8 cellular contexts compared by ENCODE assay signal in the genomic region with DNA sequence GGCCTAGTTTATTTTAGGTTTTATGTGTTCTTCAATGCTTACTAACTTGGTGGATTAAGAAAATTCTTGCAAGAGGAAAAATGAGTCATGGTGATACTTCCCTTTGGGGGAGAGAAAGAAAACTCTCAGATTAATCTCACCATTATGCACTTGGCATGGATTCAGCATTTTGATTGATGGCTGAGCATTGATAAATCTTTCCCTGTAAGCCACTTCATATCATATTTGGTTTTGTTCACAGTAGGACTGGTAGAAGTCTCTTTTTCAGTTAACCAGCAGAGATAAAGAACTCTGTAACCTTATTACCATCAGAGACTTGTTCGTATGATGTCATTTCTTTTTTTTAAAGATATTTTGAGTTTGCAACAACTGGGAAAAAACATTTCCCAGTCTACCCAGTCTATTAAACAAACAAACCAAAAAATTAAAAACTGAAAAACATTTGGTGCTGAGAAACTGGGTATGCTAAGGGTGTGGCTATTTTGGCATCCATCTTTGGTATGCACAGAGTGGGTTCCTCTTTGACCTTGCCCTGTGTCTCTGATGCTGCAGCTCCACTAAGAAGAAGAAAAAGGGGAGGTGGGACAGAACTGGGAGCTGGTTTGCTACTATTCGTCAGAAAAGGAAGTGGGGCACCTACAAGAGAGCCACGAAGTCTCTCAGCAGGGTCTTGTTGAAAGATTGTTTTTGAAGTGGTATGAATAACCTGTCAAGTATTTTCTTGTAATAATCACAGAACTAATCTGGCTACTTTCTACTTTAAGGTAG. TPM values are rescaled to one million over a fixed set of nuclear protein-coding genes. Genes with fewer than 3 reads are reported as not detected.
DNase-seq lines count a peak whose midpoint lies in the region; ATAC-seq and TF ChIP-seq lines count a peak whose summit lies in the region.

No MANE protein-coding gene starts in this region.

- peaks cover 20% of the 10 kb centered on the region for H3K36me3 Mint-ChIP-seq in activated T-cell treated with anti-CD3 and anti-CD28 coated beads, Interleukin-2, amount 50 U/mL, for 4 hours (ENCODE audit: insufficient read depth)
- H3K36me3 Mint-ChIP-seq in activated T-helper 1 cell treated with anti-CD3 and anti-CD28 coated beads, Interleukin-12 subunit alpha, Interleukin-12 subunit beta, Interleukin-2, Interleukin-4 antibody, amounts not matched to agents 30 ng/mL and 10 ng/mL and 1 ng/mL, durations not matched to agents 14 hours and 24 hours and 36 hours (ENCODE audit: low read depth), result peaks cover 14% of the 10 kb centered on the region

- no peak overlapping the region for H3K4me3 ChIP-seq in right atrium auricular region
- no peak overlapping the region for H3K4me3 ChIP-seq in upper lobe of right lung
- H3K4me3 ChIP-seq in mucosa of descending colon, result no peak overlapping the region

- no peaks in the 10 kb centered on the region for H3K27me3 Mint-ChIP-seq in activated T-cell treated with anti-CD3 and anti-CD28 coated beads, Interleukin-2, amount 50 U/mL, for 4 hours (ENCODE audit: low read depth)
- no peaks in the 10 kb centered on the region for H3K27me3 Mint-ChIP-seq in activated T-helper 1 cell treated with anti-CD3 and anti-CD28 coated beads, Interleukin-12 subunit alpha, Interleukin-12 subunit beta, Interleukin-2, Interleukin-4 antibody, amounts not matched to agents 30 ng/mL and 10 ng/mL and 1 ng/mL, durations not matched to agents 14 hours and 24 hours and 36 hours (ENCODE audit: insufficient read depth)

- peak; percentile 36 to 42 for ATAC-seq in activated T-cell treated with anti-CD3 and anti-CD28 coated beads, Interleukin-2, amount 50 U/mL, for 4 hours
- ATAC-seq in upper lobe of right lung (peak; percentile 49), HG02642 (IDR thresholded peaks at IDR 0.05; ENCODE audit: poor library complexity, unreplicated experiment) (no peak), mucosa of descending colon (no peak)

- H3K4me3 Mint-ChIP-seq in activated T-cell treated with anti-CD3 and anti-CD28 coated beads, Interleukin-2, amount 50 U/mL, for 4 hours, result no peak overlapping the region
- H3K4me3 Mint-ChIP-seq in activated T-helper 1 cell treated with anti-CD3 and anti-CD28 coated beads, Interleukin-12 subunit alpha, Interleukin-12 subunit beta, Interleukin-2, Interleukin-4 antibody, amounts not matched to agents 30 ng/mL and 10 ng/mL and 1 ng/mL, durations not matched to agents 14 hours and 24 hours and 36 hours, result no peak overlapping the region

- H3K27ac Mint-ChIP-seq in activated T-helper 1 cell treated with anti-CD3 and anti-CD28 coated beads, Interleukin-12 subunit alpha, Interleukin-12 subunit beta, Interleukin-2, Interleukin-4 antibody, amounts not matched to agents 30 ng/mL and 10 ng/mL and 1 ng/mL, durations not matched to agents 14 hours and 24 hours and 36 hours, result peak overlapping the region; percentile 45

- H3K4me1 Mint-ChIP-seq in activated T-cell treated with anti-CD3 and anti-CD28 coated beads, Interleukin-2, amount 50 U/mL, for 4 hours (ENCODE audit: low read depth), result peaks cover 74% of the 10 kb centered on the region
- peaks cover 53% of the 10 kb centered on the region for H3K4me1 Mint-ChIP-seq in activated T-helper 1 cell treated with anti-CD3 and anti-CD28 coated beads, Interleukin-12 subunit alpha, Interleukin-12 subunit beta, Interleukin-2, Interleukin-4 antibody, amounts not matched to agents 30 ng/mL and 10 ng/mL and 1 ng/mL, durations not matched to agents 14 hours and 24 hours and 36 hours (ENCODE audit: low read depth)

- H3K27ac ChIP-seq in right atrium auricular region (peak overlapping the region; percentile 57 to 59), upper lobe of right lung (peak overlapping the region; percentile 69)

- intact Hi-C loops in activated T-helper 1 cell treated with anti-CD3 and anti-CD28 coated beads, Interleukin-12 subunit alpha, Interleukin-12 subunit beta, Interleukin-2, Interleukin-4 antibody, amounts not matched to agents 30 ng/mL and 10 ng/mL and 1 ng/mL, durations not matched to agents 14 hours and 24 hours and 36 hours (cut with micrococcal nuclease), result no loop called here
- intact Hi-C loops in upper lobe of right lung (cut with DNase I), result no loop called here
- intact Hi-C loops in mucosa of descending colon (cut with DNase I, micrococcal nuclease), result no loop called here

- H3K9me3 Mint-ChIP-seq in activated T-cell treated with anti-CD3 and anti-CD28 coated beads, Interleukin-2, amount 50 U/mL, for 4 hours, result no peaks in the 10 kb centered on the region
- no peaks in the 10 kb centered on the region for H3K9me3 Mint-ChIP-seq in activated T-helper 1 cell treated with anti-CD3 and anti-CD28 coated beads, Interleukin-12 subunit alpha, Interleukin-12 subunit beta, Interleukin-2, Interleukin-4 antibody, amounts not matched to agents 30 ng/mL and 10 ng/mL and 1 ng/mL, durations not matched to agents 14 hours and 24 hours and 36 hours

- H3K36me3 ChIP-seq in right atrium auricular region (no peaks in the 10 kb centered on the region), upper lobe of right lung (no peaks in the 10 kb centered on the region), mucosa of descending colon (ENCODE audit: low read depth) (no peaks in the 10 kb centered on the region)

- no peaks in the 10 kb centered on the region for H3K27me3 ChIP-seq in right atrium auricular region
- no peaks in the 10 kb centered on the region for H3K27me3 ChIP-seq in upper lobe of right lung

- TF ChIP-seq CTCF in right atrium auricular region (IDR thresholded peaks at IDR 0.05), result no peak
- TF ChIP-seq CTCF in upper lobe of right lung (IDR thresholded peaks at IDR 0.05), result no peak
- TF ChIP-seq CTCF in mucosa of descending colon (IDR thresholded peaks at IDR 0.05), result no peak

- H3K4me1 ChIP-seq in right atrium auricular region (peaks cover 0 to 81% of the 10 kb centered on the region in 2 donors), upper lobe of right lung (peaks cover 90% of the 10 kb centered on the region), mucosa of descending colon (ENCODE audit: low read depth) (peaks cover 23% of the 10 kb centered on the region)

- no peaks in the 10 kb centered on the region for H3K9me3 ChIP-seq in right atrium auricular region
- H3K9me3 ChIP-seq in upper lobe of right lung, result no peaks in the 10 kb centered on the region
- H3K9me3 ChIP-seq in mucosa of descending colon, result no peaks in the 10 kb centered on the region

- no peak for DNase-seq in activated T-cell treated with anti-CD3 and anti-CD28 coated beads, Interleukin-2, amount 50 U/mL, for 4 hours
- DNase-seq in activated T-cell treated with anti-CD3 and anti-CD28 coated beads, Interleukin-2, amount 50 U/mL, for 48 hours, result no peak
- DNase-seq in activated T-helper 1 cell treated with anti-CD3 and anti-CD28 coated beads, Interleukin-12 subunit alpha, Interleukin-12 subunit beta, Interleukin-2, Interleukin-4 antibody, amounts not matched to agents 30 ng/mL and 10 ng/mL and 1 ng/mL, durations not matched to agents 14 hours and 24 hours and 36 hours (ENCODE audit: low spot score), result no peak
- DNase-seq in right atrium auricular region (ENCODE audit: low spot score) (no peak), upper lobe of right lung (no peak), NCI-H2227 (lab: John Stamatoyannopoulos, UW; ENCODE audit: unreplicated experiment) (no peak), mucosa of descending colon (no peak)

RNA-seq across cellular contexts. Expression of a gene that starts 17.2 kb away (rescaled TPM):
- 10 to 100 TPM; 43.2 to 47.4 (median 46.3) TPM for total RNA-seq in activated T-cell treated with anti-CD3 and anti-CD28 coated beads, Interleukin-2, amount 50 U/mL, for 4 hours
- total RNA-seq in activated T-helper 1 cell treated with anti-CD3 and anti-CD28 coated beads, Interleukin-12 subunit alpha, Interleukin-12 subunit beta, Interleukin-2, Interleukin-4 antibody, amounts not matched to agents 30 ng/mL and 10 ng/mL and 1 ng/mL, durations not matched to agents 14 hours and 24 hours and 36 hours, result 59.2 and 60.2 TPM in 2 replicates
- total RNA-seq in right atrium auricular region (10 to 100 TPM; 18.7 to 19.7 TPM), upper lobe of right lung (78.4 TPM), mucosa of descending colon (10 to 100 TPM; 43.8 to 65.2 (median 63.7) TPM)

Comparison
In these comparisons a context has a peak if more than half of its experiments do, and no peak if none do; other contexts are left out.
1. ATAC-seq: peak in activated T-cell treated with anti-CD3 and anti-CD28 coated beads, Interleukin-2, amount 50 U/mL, for 4 hours (2 of 2) and upper lobe of right lung (single experiment); none in HG02642 (single experiment) and mucosa of descending colon (single experiment).